10 cellular contexts compared by ENCODE assay signal in the genomic region with DNA sequence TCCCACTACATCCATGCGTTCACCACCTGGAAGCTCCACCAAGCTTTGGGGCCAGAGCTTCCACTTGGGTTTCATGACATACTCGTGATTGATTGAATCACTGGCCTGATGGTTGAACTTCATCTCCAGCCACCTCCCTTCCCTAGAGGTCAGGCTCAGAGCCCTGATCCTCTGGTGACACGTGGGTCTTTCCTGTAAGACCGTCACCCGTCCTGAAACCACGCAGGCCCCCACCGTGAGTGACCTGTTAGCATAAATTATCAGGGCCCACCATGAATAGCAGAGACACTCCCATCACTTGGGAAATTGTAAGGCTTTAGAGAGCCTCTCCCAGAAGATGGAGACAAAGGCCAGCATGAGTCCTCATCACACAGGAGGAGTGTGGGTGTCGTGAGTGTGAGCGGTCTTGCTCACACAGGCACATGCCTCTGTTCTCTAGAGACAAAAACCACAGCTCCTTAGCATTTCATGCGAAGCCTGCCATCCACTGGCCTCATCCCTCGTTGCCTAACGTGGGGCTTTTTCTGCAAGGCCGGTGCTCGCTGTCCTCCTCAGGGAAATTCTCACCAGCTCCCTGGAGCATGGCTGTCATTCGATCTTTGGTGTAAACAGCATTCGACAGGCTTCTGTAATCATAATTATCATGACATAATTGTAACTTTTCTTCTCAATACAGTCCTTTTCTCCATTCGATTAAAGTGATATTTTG.
A peak's percentile ranks its signal among the peaks of the same experiment; 100 is the strongest.
DNase-seq lines count a peak whose midpoint lies in the region; ATAC-seq and TF ChIP-seq lines count a peak whose summit lies in the region.
"Had no signal": no experiment of that assay in that cellular context is flagged by ENCODE, and none has a peak within 500 bp of the region (broad histone marks: within the 10 kb centered on the region; RNA-seq: fewer than 3 reads in every experiment).

No MANE protein-coding gene starts in this region.

- peak overlapping the region; percentile 12 for H3K27ac Mint-ChIP-seq in activated T-helper 1 cell treated with anti-CD3 and anti-CD28 coated beads, Interleukin-12 subunit alpha, Interleukin-12 subunit beta, Interleukin-2, Interleukin-4 antibody, amounts not matched to agents 30 ng/mL and 10 ng/mL and 1 ng/mL, durations not matched to agents 14 hours and 24 hours and 36 hours
- peak overlapping the region; percentile 70 for H3K27ac Mint-ChIP-seq in stimulated activated naive CD8-positive, alpha-beta T cell treated with anti-CD3 and anti-CD28 coated beads, Interleukin-15, Interleukin-2, amounts not matched to agents 100 ng/mL and 50 ng/mL, for 24 hours

- peaks cover 10% of the 10 kb centered on the region for H3K4me1 ChIP-seq in left ventricle myocardium inferior
- H3K4me1 ChIP-seq in right cardiac atrium (ENCODE audit: control insufficient read depth, insufficient read depth, low read length), result peaks cover 2% of the 10 kb centered on the region
- no peaks in the 10 kb centered on the region for H3K4me1 ChIP-seq in SJCRH30

- TF ChIP-seq CTCF in left ventricle myocardium inferior (IDR thresholded peaks at IDR 0.05; ENCODE audit: borderline replicate concordance), result peak; percentile 27

- DNase-seq in left ventricle myocardium inferior, result no peak
- no peak for DNase-seq in right cardiac atrium
- no peak for DNase-seq in activated T-helper 1 cell treated with anti-CD3 and anti-CD28 coated beads, Interleukin-12 subunit alpha, Interleukin-12 subunit beta, Interleukin-2, Interleukin-4 antibody, amounts not matched to agents 30 ng/mL and 10 ng/mL and 1 ng/mL, durations not matched to agents 14 hours and 24 hours and 36 hours (ENCODE audit: low spot score)
- no peak for DNase-seq in stimulated activated CD4-positive, alpha-beta T cell treated with anti-CD3 and anti-CD28 coated beads, Interleukin-4, amount 100 ng/mL, for 24 hours
- no peak for DNase-seq in NOMO-1 treated with DMSO at 0.1 percent for 48 hours (lab: John Stamatoyannopoulos, UW; ENCODE audit: unreplicated experiment)
- DNase-seq in SJCRH30, result no peak
- DNase-seq: T-cell had no signal

- peaks cover 11% of the 10 kb centered on the region for H3K27me3 ChIP-seq in left ventricle myocardium inferior (ENCODE audit: low read depth)
- H3K27me3 ChIP-seq in right cardiac atrium (ENCODE audit: control insufficient read depth, insufficient read depth), result no peaks in the 10 kb centered on the region
- no peaks in the 10 kb centered on the region for H3K27me3 ChIP-seq in SJCRH30
- H3K27me3 ChIP-seq: cardiac muscle cell had no signal

- H3K27ac ChIP-seq in left ventricle myocardium inferior (replicated peaks) (no peak overlapping the region), right cardiac atrium (ENCODE audit: low read length) (no peak overlapping the region), SJCRH30 (no peak overlapping the region)
- H3K27ac ChIP-seq: cardiac muscle cell had no signal

- WGBS in right cardiac atrium, result 86% methylated on average over 17 of the region's 17 CpGs

- H3K36me3 ChIP-seq in left ventricle myocardium inferior (no peaks in the 10 kb centered on the region), SJCRH30 (no peaks in the 10 kb centered on the region)
- H3K36me3 ChIP-seq: cardiac muscle cell had no signal

- H3K4me3 Mint-ChIP-seq in activated T-helper 1 cell treated with anti-CD3 and anti-CD28 coated beads, Interleukin-12 subunit alpha, Interleukin-12 subunit beta, Interleukin-2, Interleukin-4 antibody, amounts not matched to agents 30 ng/mL and 10 ng/mL and 1 ng/mL, durations not matched to agents 14 hours and 24 hours and 36 hours, result no peak overlapping the region
- H3K4me3 Mint-ChIP-seq in stimulated activated naive CD8-positive, alpha-beta T cell treated with anti-CD3 and anti-CD28 coated beads, Interleukin-15, Interleukin-2, amounts not matched to agents 100 ng/mL and 50 ng/mL, for 24 hours, result no peak overlapping the region

- H3K4me3 ChIP-seq in left ventricle myocardium inferior (no peak overlapping the region), right cardiac atrium (ENCODE audit: low read length) (no peak overlapping the region), SJCRH30 (no peak overlapping the region)
- H3K4me3 ChIP-seq: cardiac muscle cell had no signal

- H3K36me3 Mint-ChIP-seq in activated T-helper 1 cell treated with anti-CD3 and anti-CD28 coated beads, Interleukin-12 subunit alpha, Interleukin-12 subunit beta, Interleukin-2, Interleukin-4 antibody, amounts not matched to agents 30 ng/mL and 10 ng/mL and 1 ng/mL, durations not matched to agents 14 hours and 24 hours and 36 hours (ENCODE audit: low read depth), result no peaks in the 10 kb centered on the region
- H3K36me3 Mint-ChIP-seq in stimulated activated naive CD8-positive, alpha-beta T cell treated with anti-CD3 and anti-CD28 coated beads, Interleukin-15, Interleukin-2, amounts not matched to agents 100 ng/mL and 50 ng/mL, for 24 hours (ENCODE audit: low read depth), result no peaks in the 10 kb centered on the region
- H3K36me3 Mint-ChIP-seq: T-cell had no signal

- ATAC-seq in right cardiac atrium (no peak), HG02798 (IDR thresholded peaks at IDR 0.05; ENCODE audit: poor library complexity, unreplicated experiment) (peak; percentile 43)
- ATAC-seq: T-cell had no signal

- H3K4me1 Mint-ChIP-seq in activated T-helper 1 cell treated with anti-CD3 and anti-CD28 coated beads, Interleukin-12 subunit alpha, Interleukin-12 subunit beta, Interleukin-2, Interleukin-4 antibody, amounts not matched to agents 30 ng/mL and 10 ng/mL and 1 ng/mL, durations not matched to agents 14 hours and 24 hours and 36 hours (ENCODE audit: low read depth), result peaks cover 86% of the 10 kb centered on the region
- H3K4me1 Mint-ChIP-seq in stimulated activated naive CD8-positive, alpha-beta T cell treated with anti-CD3 and anti-CD28 coated beads, Interleukin-15, Interleukin-2, amounts not matched to agents 100 ng/mL and 50 ng/mL, for 24 hours (ENCODE audit: low read depth), result peaks cover 87% of the 10 kb centered on the region

- peaks cover 8% of the 10 kb centered on the region for H3K9me3 Mint-ChIP-seq in activated T-helper 1 cell treated with anti-CD3 and anti-CD28 coated beads, Interleukin-12 subunit alpha, Interleukin-12 subunit beta, Interleukin-2, Interleukin-4 antibody, amounts not matched to agents 30 ng/mL and 10 ng/mL and 1 ng/mL, durations not matched to agents 14 hours and 24 hours and 36 hours
- H3K9me3 Mint-ChIP-seq in stimulated activated naive CD8-positive, alpha-beta T cell treated with anti-CD3 and anti-CD28 coated beads, Interleukin-15, Interleukin-2, amounts not matched to agents 100 ng/mL and 50 ng/mL, for 24 hours, result no peaks in the 10 kb centered on the region
- H3K9me3 Mint-ChIP-seq: T-cell had no signal

- no peaks in the 10 kb centered on the region for H3K9me3 ChIP-seq in left ventricle myocardium inferior (replicated peaks)
- no peaks in the 10 kb centered on the region for H3K9me3 ChIP-seq in right cardiac atrium (ENCODE audit: control insufficient read depth, low read length)
- no peaks in the 10 kb centered on the region for H3K9me3 ChIP-seq in SJCRH30 (replicated peaks)

- H3K27me3 Mint-ChIP-seq in activated T-helper 1 cell treated with anti-CD3 and anti-CD28 coated beads, Interleukin-12 subunit alpha, Interleukin-12 subunit beta, Interleukin-2, Interleukin-4 antibody, amounts not matched to agents 30 ng/mL and 10 ng/mL and 1 ng/mL, durations not matched to agents 14 hours and 24 hours and 36 hours (ENCODE audit: insufficient read depth), result no peaks in the 10 kb centered on the region
- no peaks in the 10 kb centered on the region for H3K27me3 Mint-ChIP-seq in stimulated activated naive CD8-positive, alpha-beta T cell treated with anti-CD3 and anti-CD28 coated beads, Interleukin-15, Interleukin-2, amounts not matched to agents 100 ng/mL and 50 ng/mL, for 24 hours

- intact Hi-C loops in left ventricle myocardium inferior (cut with micrococcal nuclease), result no loop called here
- intact Hi-C loops in right cardiac atrium (cut with DNase I), result no loop called here
- intact Hi-C loops in activated T-helper 1 cell treated with anti-CD3 and anti-CD28 coated beads, Interleukin-12 subunit alpha, Interleukin-12 subunit beta, Interleukin-2, Interleukin-4 antibody, amounts not matched to agents 30 ng/mL and 10 ng/mL and 1 ng/mL, durations not matched to agents 14 hours and 24 hours and 36 hours (cut with micrococcal nuclease), result no loop called here
